Comparison of ENCODE assay signal across 12 cellular contexts in genomic region chr7:142099347-142099746, GRCh38. TPM values are rescaled to one million over a fixed set of nuclear protein-coding genes. Genes with fewer than 3 reads are reported as not detected.
"Had no signal": no experiment of that assay in that cellular context is flagged by ENCODE, and none has a peak within 500 bp of the region (broad histone marks: within the 10 kb centered on the region; RNA-seq: fewer than 3 reads in every experiment).

No MANE protein-coding gene starts in this region.

RNA-seq across cellular contexts. Expression of gene MGAM2, which starts 12.2 kb away (rescaled TPM):
- total RNA-seq: activated B cell treated with CpG ODN at 0.5 μM for 24 hours; activated CD4-positive, alpha-beta memory T cell treated with anti-CD3 and anti-CD28 coated beads for 36 hours; activated CD4-positive, alpha-beta T cell treated with anti-CD3 and anti-CD28 coated beads, Interleukin-2, amount 10 ng/mL, durations not matched to agents 24 days and 14 days; activated CD8-positive, alpha-beta memory T cell treated with anti-CD3 and anti-CD28 coated beads for 36 hours; activated CD8-positive, alpha-beta T cell treated with anti-CD3 and anti-CD28 coated beads for 36 hours; activated naive CD4-positive, alpha-beta T cell treated with anti-CD3 and anti-CD28 coated beads for 36 hours; activated naive CD4-positive, alpha-beta T cell treated with anti-CD3 and anti-CD28 coated beads, Interleukin-2, amount 50 U/mL, for 72 hours; activated naive CD8-positive, alpha-beta T cell treated with anti-CD3 and anti-CD28 coated beads for 36 hours; activated T-cell treated with anti-CD3 and anti-CD28 coated beads, Interleukin-2, amount 50 U/mL, for 4 hours; activated T-helper 1 cell treated with anti-CD3 and anti-CD28 coated beads, Interleukin-12 subunit alpha, Interleukin-12 subunit beta, Interleukin-2, Interleukin-4 antibody, amounts not matched to agents 30 ng/mL and 10 ng/mL and 1 ng/mL, durations not matched to agents 14 hours and 24 hours and 36 hours; adrenal gland had no signal
- polyA plus RNA-seq: cardiac muscle cell had no signal
